Comparison of ENCODE assay signal across 1 cellular context in the genomic region with DNA sequence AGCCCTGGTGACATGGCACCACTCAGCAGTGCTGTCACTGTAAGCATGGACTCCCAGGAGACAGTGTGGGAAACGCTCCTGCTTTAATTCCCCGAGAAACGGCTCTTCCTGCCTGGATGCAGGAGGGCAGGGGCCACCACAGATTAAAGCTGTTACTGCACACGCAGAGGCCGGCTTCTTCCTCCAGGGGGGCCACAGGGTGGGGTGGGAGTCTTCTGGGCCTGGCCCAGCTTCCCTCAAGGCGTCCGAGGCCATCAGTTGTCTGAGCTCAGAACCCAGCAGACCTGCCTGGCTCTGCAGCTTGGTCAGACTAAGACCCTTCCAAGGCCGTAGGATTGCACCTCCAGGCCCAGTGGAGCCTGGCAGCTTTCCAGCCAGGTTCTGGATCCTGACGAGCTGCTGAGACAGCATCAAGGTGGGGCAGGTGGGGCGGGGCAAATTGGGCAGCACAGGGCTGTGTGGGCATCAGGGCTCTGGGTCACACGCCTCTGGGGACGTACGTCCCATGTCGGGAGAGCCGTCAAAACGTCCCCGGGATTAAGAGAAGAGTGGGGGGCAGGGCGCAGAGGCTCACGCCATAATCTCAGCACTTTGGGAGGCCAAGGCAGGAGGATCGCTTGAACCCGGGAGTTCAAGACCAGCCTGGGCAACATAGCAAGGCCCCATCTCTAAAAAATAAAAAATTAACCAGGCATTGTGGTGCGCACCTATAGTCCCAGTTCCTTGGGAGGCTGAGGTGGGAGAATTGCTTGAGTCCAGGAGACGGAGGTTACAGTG.
TF ChIP-seq lines count a peak whose summit lies in the region.

No MANE protein-coding gene starts in this region.

TF ChIP-seq in HEK293, 187 proteins besides CTCF, POLR2A, EP300 and RAD21 (continued from another document):
- TF ChIP-seq PATZ1 (tag by site-specific recombination; IDR thresholded peaks at IDR 0.05) = peak; percentile 38
- no peak for TF ChIP-seq ZNF76 (tag by site-specific recombination; IDR thresholded peaks at IDR 0.05; ENCODE audit: borderline replicate concordance, low read depth)
- no peak for TF ChIP-seq ZBTB20 (tag by site-specific recombination; IDR thresholded peaks at IDR 0.05)
- no peak for TF ChIP-seq PRDM10 (tag by site-specific recombination; IDR thresholded peaks at IDR 0.05)
- TF ChIP-seq MZF1 (tag by site-specific recombination; IDR thresholded peaks at IDR 0.05; ENCODE audit: borderline replicate concordance) = no peak
- TF ChIP-seq, protein P1, sequence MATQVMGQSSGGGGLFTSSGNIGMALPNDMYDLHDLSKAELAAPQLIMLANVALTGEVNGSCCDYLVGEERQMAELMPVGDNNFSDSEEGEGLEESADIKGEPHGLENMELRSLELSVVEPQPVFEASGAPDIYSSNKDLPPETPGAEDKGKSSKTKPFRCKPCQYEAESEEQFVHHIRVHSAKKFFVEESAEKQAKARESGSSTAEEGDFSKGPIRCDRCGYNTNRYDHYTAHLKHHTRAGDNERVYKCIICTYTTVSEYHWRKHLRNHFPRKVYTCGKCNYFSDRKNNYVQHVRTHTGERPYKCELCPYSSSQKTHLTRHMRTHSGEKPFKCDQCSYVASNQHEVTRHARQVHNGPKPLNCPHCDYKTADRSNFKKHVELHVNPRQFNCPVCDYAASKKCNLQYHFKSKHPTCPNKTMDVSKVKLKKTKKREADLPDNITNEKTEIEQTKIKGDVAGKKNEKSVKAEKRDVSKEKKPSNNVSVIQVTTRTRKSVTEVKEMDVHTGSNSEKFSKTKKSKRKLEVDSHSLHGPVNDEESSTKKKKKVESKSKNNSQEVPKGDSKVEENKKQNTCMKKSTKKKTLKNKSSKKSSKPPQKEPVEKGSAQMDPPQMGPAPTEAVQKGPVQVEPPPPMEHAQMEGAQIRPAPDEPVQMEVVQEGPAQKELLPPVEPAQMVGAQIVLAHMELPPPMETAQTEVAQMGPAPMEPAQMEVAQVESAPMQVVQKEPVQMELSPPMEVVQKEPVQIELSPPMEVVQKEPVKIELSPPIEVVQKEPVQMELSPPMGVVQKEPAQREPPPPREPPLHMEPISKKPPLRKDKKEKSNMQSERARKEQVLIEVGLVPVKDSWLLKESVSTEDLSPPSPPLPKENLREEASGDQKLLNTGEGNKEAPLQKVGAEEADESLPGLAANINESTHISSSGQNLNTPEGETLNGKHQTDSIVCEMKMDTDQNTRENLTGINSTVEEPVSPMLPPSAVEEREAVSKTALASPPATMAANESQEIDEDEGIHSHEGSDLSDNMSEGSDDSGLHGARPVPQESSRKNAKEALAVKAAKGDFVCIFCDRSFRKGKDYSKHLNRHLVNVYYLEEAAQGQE (tag by site-specific recombination; IDR thresholded peaks at IDR 0.05) = no peak
- no peak for TF ChIP-seq ZNF169 (tag by site-specific recombination; IDR thresholded peaks at IDR 0.05)
- peak; percentile 83 for TF ChIP-seq GLIS1 (tag by site-specific recombination; IDR thresholded peaks at IDR 0.05)
- no peak for TF ChIP-seq ZNF629 (tag by site-specific recombination; IDR thresholded peaks at IDR 0.05)
- TF ChIP-seq, protein P2, sequence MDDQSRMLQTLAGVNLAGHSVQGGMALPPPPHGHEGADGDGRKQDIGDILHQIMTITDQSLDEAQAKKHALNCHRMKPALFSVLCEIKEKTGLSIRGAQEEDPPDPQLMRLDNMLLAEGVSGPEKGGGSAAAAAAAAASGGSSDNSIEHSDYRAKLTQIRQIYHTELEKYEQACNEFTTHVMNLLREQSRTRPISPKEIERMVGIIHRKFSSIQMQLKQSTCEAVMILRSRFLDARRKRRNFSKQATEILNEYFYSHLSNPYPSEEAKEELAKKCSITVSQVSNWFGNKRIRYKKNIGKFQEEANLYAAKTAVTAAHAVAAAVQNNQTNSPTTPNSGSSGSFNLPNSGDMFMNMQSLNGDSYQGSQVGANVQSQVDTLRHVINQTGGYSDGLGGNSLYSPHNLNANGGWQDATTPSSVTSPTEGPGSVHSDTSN (CRISPR knock-in tag; IDR thresholded peaks at IDR 0.05) = no peak
- no peak for TF ChIP-seq ZNF211 (tag by site-specific recombination; IDR thresholded peaks at IDR 0.05; ENCODE audit: low read depth)
- TF ChIP-seq ZNF610 (tag by site-specific recombination; IDR thresholded peaks at IDR 0.05; ENCODE audit: borderline replicate concordance) = peak; percentile 9; the same call in 1 of the 2 replicates
- no peak for TF ChIP-seq ZNF501 (tag by site-specific recombination; IDR thresholded peaks at IDR 0.05)
- TF ChIP-seq REPIN1 (tag by site-specific recombination; IDR thresholded peaks at IDR 0.05; ENCODE audit: low read depth) = no peak
- peak; percentile 95 for TF ChIP-seq ZNF121 (tag by site-specific recombination; IDR thresholded peaks at IDR 0.05)
- TF ChIP-seq SALL2 (tag by site-specific recombination; IDR thresholded peaks at IDR 0.05; ENCODE audit: borderline replicate concordance) = no peak
- no peak for TF ChIP-seq ZSCAN30 (tag by site-specific recombination; IDR thresholded peaks at IDR 0.05)
- TF ChIP-seq ZXDB (tag by site-specific recombination; IDR thresholded peaks at IDR 0.05) = no peak
- TF ChIP-seq ZNF670 (tag by site-specific recombination; IDR thresholded peaks at IDR 0.05; ENCODE audit: low read depth) = no peak
- TF ChIP-seq, protein P3, sequence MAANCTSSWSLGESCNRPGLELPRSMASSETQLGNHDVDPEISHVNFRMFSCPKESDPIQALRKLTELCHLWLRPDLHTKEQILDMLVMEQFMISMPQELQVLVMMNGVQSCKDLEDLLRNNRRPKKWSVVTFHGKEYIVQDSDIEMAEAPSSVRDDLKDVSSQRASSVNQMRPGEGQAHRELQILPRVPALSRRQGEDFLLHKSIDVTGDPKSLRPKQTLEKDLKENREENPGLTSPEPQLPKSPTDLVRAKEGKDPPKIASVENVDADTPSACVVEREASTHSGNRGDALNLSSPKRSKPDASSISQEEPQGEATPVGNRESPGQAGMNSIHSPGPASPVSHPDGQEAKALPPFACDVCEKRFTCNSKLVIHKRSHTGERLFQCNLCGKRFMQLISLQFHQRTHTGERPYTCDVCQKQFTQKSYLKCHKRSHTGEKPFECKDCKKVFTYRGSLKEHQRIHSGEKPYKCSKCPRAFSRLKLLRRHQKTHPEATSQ (tag by site-specific recombination; IDR thresholded peaks at IDR 0.05) = peak; percentile 12; the same call in 1 of the 2 replicates
- 0 out of 2 replicates have a peak, but pooled peaks have one; percentile 19 for TF ChIP-seq ZNF341 (tag by site-specific recombination; IDR thresholded peaks at IDR 0.05; ENCODE audit: low read depth)
- TF ChIP-seq ZNF138 (tag by site-specific recombination; IDR thresholded peaks at IDR 0.05; ENCODE audit: borderline replicate concordance) = no peak
- no peak for TF ChIP-seq KLF16 (tag by site-specific recombination; IDR thresholded peaks at IDR 0.05)
TF ChIP-seq in HEK293: peak in this region for 11.
